Comparison of ENCODE assay signal across 10 cellular contexts in genomic region chr5:151222054-151222768, GRCh38. TPM values are rescaled to one million over a fixed set of nuclear protein-coding genes. Genes with fewer than 3 reads are reported as not detected.
DNase-seq lines count a peak whose midpoint lies in the region; ATAC-seq, FAIRE-seq and TF ChIP-seq lines count a peak whose summit lies in the region.
"Had no signal": no experiment of that assay in that cellular context is flagged by ENCODE, and none has a peak within 500 bp of the region (broad histone marks: within the 10 kb centered on the region; RNA-seq: fewer than 3 reads in every experiment).

No MANE protein-coding gene starts in this region.

- no peak overlapping the region for H4K5ac ChIP-seq in H1 (ENCODE audit: insufficient read length, low read depth, low read length)

- no peaks in the 10 kb centered on the region for H3K27me3 ChIP-seq in BLaER1 treated with 17β-estradiol and CSF1 and Interleukin-3, amounts not matched to agents 10 nM and 100 nM
- no peaks in the 10 kb centered on the region for H3K27me3 ChIP-seq in OCI-LY1 (ENCODE audit: insufficient read depth, low read length)
- peaks cover 0 to 2% (median 0%) of the 10 kb centered on the region in 4 experiments; a peak in 3 of 7 replicates for H3K27me3 ChIP-seq in H1 (replicated peaks in 1 of 4; ENCODE audit: control insufficient read depth in 3 of 4, extremely low read depth in 1 of 4, insufficient read depth in 3 of 4, low read length in 3 of 4)
- H3K27me3 ChIP-seq in neutrophil, result no peaks in the 10 kb centered on the region

- FAIRE-seq in H1 (lab: Jason Lieb, UNC), result no peak
- FAIRE-seq: islet of Langerhans had no signal

- H3K23me2 ChIP-seq in H1 (ENCODE audit: low read depth, low read length), result peaks cover 5% of the 10 kb centered on the region; the same call in 1 of the 2 replicates

- no peaks in the 10 kb centered on the region for H3K9me3 ChIP-seq in BLaER1 treated with 17β-estradiol and CSF1 and Interleukin-3, amounts not matched to agents 10 nM and 100 nM (replicated peaks in 1 of 11)
- H3K9me3 ChIP-seq in OCI-LY1 (ENCODE audit: low read length) (no peaks in the 10 kb centered on the region), H1 (ENCODE audit: insufficient read depth in 2 of 2, low read depth in 1 of 2, low read length in 1 of 2) (no peaks in the 10 kb centered on the region), neutrophil (no peaks in the 10 kb centered on the region)

- TF ChIP-seq CTCF in OCI-LY1 (IDR thresholded peaks at IDR 0.05; ENCODE audit: low read length), result no peak
- TF ChIP-seq CTCF in H1 (IDR thresholded peaks at IDR 0.05; ENCODE audit: control extremely low read depth in 1 of 3, insufficient read depth in 1 of 3, low read depth in 1 of 3, low read length in 3 of 3), result no peak
- no peak for TF ChIP-seq CTCF in neutrophil (IDR thresholded peaks at IDR 0.05)

- CTCF ChIA-PET in H1 (lab: Charles Lee; ENCODE audit: partially characterized antibody), result interaction anchor here (0.8 to 5.2 kb wide), 11 partner anchors 10 to 301 kb away, joined by 3 to 56 read pairs (median 6); no protein-coding TSS in a partner anchor

- H3K36me3 ChIP-seq in BLaER1 treated with 17β-estradiol and CSF1 and Interleukin-3, amounts not matched to agents 10 nM and 100 nM, result peaks cover 0 to 43% (median 10%) of the 10 kb centered on the region in 11 experiments; a peak in 11 of 22 replicates
- H3K36me3 ChIP-seq in OCI-LY1 (ENCODE audit: insufficient read depth, low read length) (peaks cover 63% of the 10 kb centered on the region; the same call in 1 of the 2 replicates), H1 (ENCODE audit: control insufficient read depth in 2 of 4, insufficient read depth in 4 of 4, low read length in 3 of 4) (no peaks in the 10 kb centered on the region), neutrophil (no peaks in the 10 kb centered on the region)

- H3K23ac ChIP-seq in H1 (ENCODE audit: insufficient read length), result no peak overlapping the region

- ATAC-seq in GM19463 (IDR thresholded peaks at IDR 0.05; ENCODE audit: unreplicated experiment), result no peak

- no peak for TF ChIP-seq POLR2A in H1 (IDR thresholded peaks at IDR 0.05; ENCODE audit: control extremely low read depth in 1 of 2, low read depth in 2 of 2, low read length in 2 of 2)

- TF ChIP-seq EP300 in H1 (IDR thresholded peaks at IDR 0.05; ENCODE audit: borderline replicate concordance in 1 of 2, low read depth in 2 of 2, low read length in 2 of 2), result no peak

- H2AK5ac ChIP-seq in H1 (ENCODE audit: low read depth, low read length), result no peak overlapping the region; the same call in 1 of the 2 replicates

- no peaks in the 10 kb centered on the region for H3K9me2 ChIP-seq in OCI-LY1 (ENCODE audit: low read depth, low read length)

- no peak overlapping the region for H3K4ac ChIP-seq in H1 (replicated peaks; ENCODE audit: insufficient read length, low read depth, low read length)

- peaks cover 18 to 40% (median 24%) of the 10 kb centered on the region in 11 experiments; a peak in 17 of 22 replicates for H4K20me1 ChIP-seq in BLaER1 treated with 17β-estradiol and CSF1 and Interleukin-3, amounts not matched to agents 10 nM and 100 nM
- H4K20me1 ChIP-seq in OCI-LY1 (ENCODE audit: insufficient read depth, low read length), result no peaks in the 10 kb centered on the region
- peaks cover 0 to 2% of the 10 kb centered on the region in 2 experiments for H4K20me1 ChIP-seq in H1 (replicated peaks in 1 of 2; ENCODE audit: control insufficient read depth in 1 of 2, insufficient read depth in 2 of 2, low read length in 2 of 2)

- 0 out of 2 replicates have a peak overlapping the region, but pooled peaks have one; percentile 4 for H2BK15ac ChIP-seq in H1 (ENCODE audit: low read length)

- peaks cover 78 to 92% (median 84%) of the 10 kb centered on the region in 10 experiments for H3K4me1 ChIP-seq in BLaER1 treated with 17β-estradiol and CSF1 and Interleukin-3, amounts not matched to agents 10 nM and 100 nM
- H3K4me1 ChIP-seq in OCI-LY1 (ENCODE audit: insufficient read depth, low read length, severe bottlenecking) (peaks cover 77% of the 10 kb centered on the region), H1 (replicated peaks in 1 of 4; ENCODE audit: control insufficient read depth in 3 of 4, insufficient read depth in 4 of 4, low read length in 3 of 4) (peaks cover 2 to 12% (median 6%) of the 10 kb centered on the region in 4 experiments), neutrophil (ENCODE audit: control insufficient read depth in 1 of 2, insufficient read depth in 1 of 2, low read depth in 1 of 2, low read length in 1 of 2) (peaks cover 68 to 77% of the 10 kb centered on the region in 2 experiments)

- no peaks in the 10 kb centered on the region for H3F3A ChIP-seq in OCI-LY1 (ENCODE audit: insufficient read depth, low read length)

- no peak overlapping the region for H4K8ac ChIP-seq in H1 (ENCODE audit: extremely low read depth, insufficient read depth, low read length)

- no peak for TF ChIP-seq RAD21 in H1 (IDR thresholded peaks at IDR 0.05 in 1 of 2, conservative IDR thresholded peaks at IDR 0.05 in 1 of 2; ENCODE audit: low read depth in 2 of 2, low read length in 2 of 2)

- H3K18ac ChIP-seq in H1 (ENCODE audit: extremely low read depth, low read length), result no peak overlapping the region

- no peak overlapping the region for H3K56ac ChIP-seq in H1 (replicated peaks; ENCODE audit: insufficient read length, low read depth, low read length)

- H4K91ac ChIP-seq in H1 (replicated peaks; ENCODE audit: insufficient read length, low read length), result no peak overlapping the region

- H3K4me2 ChIP-seq in BLaER1 treated with 17β-estradiol and CSF1 and Interleukin-3, amounts not matched to agents 10 nM and 100 nM, result peak overlapping the region; percentile 86 to 99 (median 97)
- H3K4me2 ChIP-seq in OCI-LY1 (ENCODE audit: low read length) (peak overlapping the region; percentile 80), H1 (ENCODE audit: insufficient read depth in 1 of 2, low read depth in 2 of 2, low read length in 2 of 2) (peak overlapping the region in 1 of 2 experiments; percentile 85; a peak in 1 of 4 replicates)

- 89% methylated on average over 6 of the region's 6 CpGs; no CpG with 5 or more reads in 1 of the 2 experiments for WGBS in H1 (ENCODE audit: extremely low coverage in 1 of 2, insufficient coverage in 1 of 2, insufficient read length in 1 of 2, insufficient replicate concordance in 2 of 2, low coverage in 1 of 2, low lambda C conversion rate in 2 of 2, missing lambda C conversion rate in 1 of 2), 2 experiments

- H3K9ac ChIP-seq in BLaER1 treated with 17β-estradiol and CSF1 and Interleukin-3, amounts not matched to agents 10 nM and 100 nM, result peak overlapping the region; percentile 85 to 95 (median 92)
- H3K9ac ChIP-seq in OCI-LY1 (ENCODE audit: low read length) (peak overlapping the region; percentile 84), H1 (replicated peaks in 1 of 4; ENCODE audit: extremely low read depth in 1 of 4, low read depth in 3 of 4, low read length in 3 of 4) (no peak overlapping the region)

- no peak overlapping the region for H2BK12ac ChIP-seq in H1 (ENCODE audit: low read depth, low read length)

- peaks cover 3% of the 10 kb centered on the region; the same call in 1 of the 2 replicates for H3K79me1 ChIP-seq in H1 (ENCODE audit: low read depth, low read length)

- H2BK20ac ChIP-seq in H1 (ENCODE audit: low read length), result no peak overlapping the region

- peak overlapping the region; percentile 80 to 98 (median 92) for H3K4me3 ChIP-seq in BLaER1 treated with 17β-estradiol and CSF1 and Interleukin-3, amounts not matched to agents 10 nM and 100 nM
- H3K4me3 ChIP-seq in OCI-LY1 (ENCODE audit: low read depth, low read length, poor library complexity, severe bottlenecking) (peak overlapping the region; percentile 88), H1 (ENCODE audit: extremely low read depth in 1 of 4, insufficient read depth in 2 of 4, low read depth in 3 of 4, low read length in 4 of 4) (no peak overlapping the region), neutrophil (ENCODE audit: low read depth in 1 of 2, low read length in 1 of 2) (peak overlapping the region; percentile 82 to 86)

- H2BK120ac ChIP-seq in H1 (replicated peaks; ENCODE audit: low read depth, low read length), result no peak overlapping the region

- no peak overlapping the region for H3K14ac ChIP-seq in H1 (ENCODE audit: insufficient read length)

- no peak overlapping the region for H2BK5ac ChIP-seq in H1 (ENCODE audit: low read depth, low read length)

- H2AFZ ChIP-seq in OCI-LY1 (ENCODE audit: low read length) (no peak overlapping the region), H1 (ENCODE audit: low read length) (no peak overlapping the region)

- peak overlapping the region; percentile 66 to 95 (median 90); a peak in 21 of 22 replicates for H3K27ac ChIP-seq in BLaER1 treated with 17β-estradiol and CSF1 and Interleukin-3, amounts not matched to agents 10 nM and 100 nM
- H3K27ac ChIP-seq in OCI-LY1 (ENCODE audit: low read depth, low read length, poor library complexity, severe bottlenecking) (peak overlapping the region; percentile 98), H1 (ENCODE audit: low read depth, low read length) (no peak overlapping the region), neutrophil (peak overlapping the region; percentile 100), substantia nigra (ENCODE audit: low read depth, low read length, poor library complexity, severe bottlenecking) (no peak overlapping the region)

- POLR2A ChIA-PET in H1 (lab: Charles Lee; ENCODE audit: partially characterized antibody), result interaction anchor here (1.4 to 2.2 kb wide), 3 partner anchors 8 to 17 kb away, joined by 3 to 13 read pairs (median 6); no protein-coding TSS in a partner anchor

- H3K79me2 ChIP-seq in OCI-LY1 (ENCODE audit: insufficient read depth, low read length) (peaks cover 64% of the 10 kb centered on the region), H1 (ENCODE audit: control insufficient read depth in 1 of 2, insufficient read depth in 2 of 2, low read length in 2 of 2) (no peaks in the 10 kb centered on the region)

- DNase-seq in H1 (ENCODE audit: low read depth in 1 of 2, low spot score in 2 of 2) (no peak), substantia nigra (lab: John Stamatoyannopoulos, UW) (no peak), DMS153 treated with DMSO at 0.1 percent for 48 hours (lab: John Stamatoyannopoulos, UW; ENCODE audit: unreplicated experiment) (no peak), KG1 (lab: John Stamatoyannopoulos, UW) (no peak)
- DNase-seq: C1 segment of cervical spinal cord had no signal

RNA-seq across cellular contexts. Expression of gene CCDC69, which starts 1.7 kb away (rescaled TPM):
- 10.8 and 11.5 TPM in 2 replicates for total RNA-seq in H1 (2021; fragmentation: NEBNext Ultra II Directional; extraction: Animal tissue kit (Norgen Biotek cat#: 25700))
- 6.4 and 8.4 TPM in 2 replicates for polyA plus RNA-seq in H1 (2011; rRNA removed)
- polyA plus RNA-seq in H1 (2011; cell fraction: cytosol; rRNA removed), result 9.6 TPM
- 5.8 TPM for polyA plus RNA-seq in H1 (2011; cell fraction: nucleus; rRNA removed)
- 9.0 to 9.4 TPM (median 9.1 TPM) in 4 replicates for polyA plus RNA-seq in H1 (2012, experiment 1 of 2)
- 8.2 TPM for polyA plus RNA-seq in H1 (2012, experiment 2 of 2)
- polyA plus RNA-seq in H1 (2013, experiment 1 of 2), result 7.8 TPM
- 7.9 TPM for polyA plus RNA-seq in H1 (2013, experiment 2 of 2)
- 8.5 and 10.7 TPM in 2 replicates for polyA minus RNA-seq in H1 (2011; rRNA and poly(A)+ RNA removed)
- polyA minus RNA-seq in H1 (2011; cell fraction: cytosol; rRNA and poly(A)+ RNA removed), result 4.3 TPM
- polyA minus RNA-seq in H1 (2011; cell fraction: nucleus; rRNA and poly(A)+ RNA removed), result 6.9 TPM

RNA-seq across cellular contexts. Expression of gene GM2A, which starts 30.8 kb away (rescaled TPM):
- total RNA-seq in H1 (2021; fragmentation: NEBNext Ultra II Directional; extraction: Animal tissue kit (Norgen Biotek cat#: 25700)), result 30.4 and 32.2 TPM in 2 replicates
- polyA plus RNA-seq in H1 (2011; rRNA removed), result 18.5 TPM in 2 replicates
- polyA plus RNA-seq in H1 (2011; cell fraction: cytosol; rRNA removed), result 14.2 TPM
- 15.6 TPM for polyA plus RNA-seq in H1 (2011; cell fraction: nucleus; rRNA removed)
- polyA plus RNA-seq in H1 (2012, experiment 1 of 2), result 21.1 to 25.1 TPM (median 22.7 TPM) in 4 replicates
- polyA plus RNA-seq in H1 (2012, experiment 2 of 2), result 26.6 TPM
- polyA plus RNA-seq in H1 (2013, experiment 1 of 2), result 32.5 TPM
- polyA plus RNA-seq in H1 (2013, experiment 2 of 2), result 42.1 TPM
- polyA minus RNA-seq in H1 (2011; rRNA and poly(A)+ RNA removed), result 31.3 and 32.5 TPM in 2 replicates
- 14.6 TPM for polyA minus RNA-seq in H1 (2011; cell fraction: cytosol; rRNA and poly(A)+ RNA removed)
- 12.3 TPM for polyA minus RNA-seq in H1 (2011; cell fraction: nucleus; rRNA and poly(A)+ RNA removed)

Comparison
In these comparisons a context has a peak if more than half of its experiments do, and no peak if none do; other contexts are left out.
1. H3K27ac ChIP-seq: peak in BLaER1 treated with 17β-estradiol and CSF1 and Interleukin-3, amounts not matched to agents 10 nM and 100 nM (11 of 11), OCI-LY1 (single experiment) and neutrophil (single experiment); none in H1 (single experiment) and substantia nigra (single experiment).
2. H3K4me3 ChIP-seq: peak in BLaER1 treated with 17β-estradiol and CSF1 and Interleukin-3, amounts not matched to agents 10 nM and 100 nM (10 of 10), OCI-LY1 (single experiment) and neutrophil (2 of 2); none in H1 (0 of 4).
3. H3K9ac ChIP-seq: peak in BLaER1 treated with 17β-estradiol and CSF1 and Interleukin-3, amounts not matched to agents 10 nM and 100 nM (11 of 11) and OCI-LY1 (single experiment); none in H1 (0 of 4).